ENCODE assay signal across 2 cellular contexts in the genomic region with DNA sequence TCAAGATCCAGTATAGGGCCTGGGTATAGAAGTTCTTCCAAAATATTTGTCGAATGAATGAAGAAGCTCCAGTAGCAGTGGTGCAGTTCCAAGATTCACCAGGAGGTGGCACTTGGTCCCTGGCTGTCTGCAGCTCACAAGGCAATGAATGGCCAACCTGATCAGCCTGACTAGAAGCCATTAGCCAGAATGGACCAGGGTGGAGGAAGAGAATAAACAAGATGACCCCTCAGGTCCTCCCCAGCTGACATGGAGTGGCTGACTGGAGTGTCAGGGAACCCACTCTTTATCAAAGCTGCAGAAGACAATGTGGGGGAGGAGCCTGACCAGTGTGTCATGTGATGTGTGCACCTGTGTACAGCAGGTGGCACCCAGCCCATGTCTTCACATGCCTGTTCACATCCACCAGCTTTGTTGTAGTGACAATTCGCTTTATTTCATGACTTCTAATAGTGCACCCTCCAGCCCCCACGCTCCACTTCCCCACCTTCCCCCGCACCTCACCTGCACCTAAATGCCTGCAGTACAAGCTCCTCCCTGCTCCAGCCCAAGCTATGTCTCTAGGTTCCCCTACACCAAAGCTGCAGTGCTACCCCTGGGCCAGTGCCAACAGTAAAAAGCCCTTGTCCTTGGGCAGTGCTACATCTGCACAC.
TF ChIP-seq lines count a peak whose summit lies in the region.

No MANE protein-coding gene starts in this region.

TF ChIP-seq in IMR-90, 13 proteins besides CTCF, POLR2A, EP300 and RAD21:
- 0 out of 2 replicates have a peak, but pooled peaks have one; percentile 35 for TF ChIP-seq USF2 (IDR thresholded peaks at IDR 0.05; ENCODE audit: low read depth, low read length)
- TF ChIP-seq SMC3 (IDR thresholded peaks at IDR 0.05; ENCODE audit: low read depth, low read length), result peak; percentile 98
- no peak; the same call in 1 of the 2 replicates for TF ChIP-seq MAFK (IDR thresholded peaks at IDR 0.05; ENCODE audit: low read depth, low read length)

TF ChIP-seq in endothelial cell of umbilical vein, 7 proteins besides CTCF, POLR2A, EP300 and RAD21:
- no peak for TF ChIP-seq EZH2 (IDR thresholded peaks at IDR 0.05; ENCODE audit: borderline replicate concordance, low read depth, low read length, severe bottlenecking)
- TF ChIP-seq POLR2AphosphoS5 (IDR thresholded peaks at IDR 0.05; ENCODE audit: insufficient read depth, low read depth, low read length), result peak; percentile 48
